Comparison of ENCODE assay signal across 17 cellular contexts in the genomic region with DNA sequence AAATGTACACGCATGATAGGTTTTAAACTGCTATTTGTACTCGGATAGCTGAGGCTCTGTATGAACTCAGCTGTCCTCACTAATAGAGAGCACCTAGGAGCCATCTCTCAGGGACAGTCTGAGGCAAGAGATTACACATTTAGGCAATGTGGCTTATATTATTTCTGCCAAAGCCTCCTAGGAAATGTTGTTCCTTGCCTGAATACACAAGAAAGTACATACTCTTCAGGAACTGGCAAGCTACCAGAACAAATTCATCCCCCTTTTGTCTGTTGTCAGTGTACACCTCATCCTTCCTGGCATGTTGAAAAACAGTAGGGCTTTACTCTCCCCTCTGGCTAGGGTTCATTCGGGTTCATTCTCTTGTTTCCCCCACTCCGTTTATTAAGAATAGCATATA.
"Had no signal": no experiment of that assay in that cellular context is flagged by ENCODE, and none has a peak within 500 bp of the region (broad histone marks: within the 10 kb centered on the region; RNA-seq: fewer than 3 reads in every experiment).

No MANE protein-coding gene starts in this region.

- H3K4me1 ChIP-seq: ascending aorta, psoas muscle, right lobe of liver had no signal

- H3K27me3 ChIP-seq: ascending aorta, right lobe of liver had no signal

- H3K27ac ChIP-seq: ascending aorta, coronary artery, psoas muscle, right lobe of liver had no signal

- H3K4me3 ChIP-seq: ascending aorta, coronary artery, psoas muscle, right lobe of liver had no signal

- DNase-seq: activated B cell treated with CpG ODN at 0.5 μM for 24 hours; activated CD4-positive, alpha-beta T cell treated with anti-CD3 and anti-CD28 coated beads, Interleukin-2, amount 10 ng/mL, durations not matched to agents 7 days and 5 days; activated CD8-positive, alpha-beta memory T cell treated with anti-CD3 and anti-CD28 coated beads for 24 hours; activated naive CD4-positive, alpha-beta T cell treated with Interleukin-2 at 50 U/mL for 16 hours; activated naive CD8-positive, alpha-beta T cell treated with anti-CD3 and anti-CD28 coated beads, Interleukin-2, amount 50 U/mL, for 24 hours; effector CD8-positive, alpha-beta T cell; hippocampal formation; left ventricle myocardium superior; mesendoderm; nephron progenitor cell; psoas muscle; right lobe of liver; stimulated activated CD4-positive, alpha-beta T cell treated with anti-CD3 and anti-CD28 coated beads, Interleukin-2, amount 100 ng/mL, for 24 hours; stimulated activated naive CD4-positive, alpha-beta T cell treated with Interleukin-2 at 50 U/mL for 16 hours; trophoblast cell had no signal

- H3K9me3 ChIP-seq: ascending aorta, psoas muscle, right lobe of liver had no signal

- ATAC-seq: activated naive CD8-positive, alpha-beta T cell treated with anti-CD3 and anti-CD28 coated beads, Interleukin-2, amount 50 U/mL, for 24 hours; left ventricle myocardium superior; psoas muscle; right lobe of liver had no signal

- H3K36me3 ChIP-seq: ascending aorta, right lobe of liver had no signal
